14 cellular contexts compared by ENCODE assay signal in the genomic region with DNA sequence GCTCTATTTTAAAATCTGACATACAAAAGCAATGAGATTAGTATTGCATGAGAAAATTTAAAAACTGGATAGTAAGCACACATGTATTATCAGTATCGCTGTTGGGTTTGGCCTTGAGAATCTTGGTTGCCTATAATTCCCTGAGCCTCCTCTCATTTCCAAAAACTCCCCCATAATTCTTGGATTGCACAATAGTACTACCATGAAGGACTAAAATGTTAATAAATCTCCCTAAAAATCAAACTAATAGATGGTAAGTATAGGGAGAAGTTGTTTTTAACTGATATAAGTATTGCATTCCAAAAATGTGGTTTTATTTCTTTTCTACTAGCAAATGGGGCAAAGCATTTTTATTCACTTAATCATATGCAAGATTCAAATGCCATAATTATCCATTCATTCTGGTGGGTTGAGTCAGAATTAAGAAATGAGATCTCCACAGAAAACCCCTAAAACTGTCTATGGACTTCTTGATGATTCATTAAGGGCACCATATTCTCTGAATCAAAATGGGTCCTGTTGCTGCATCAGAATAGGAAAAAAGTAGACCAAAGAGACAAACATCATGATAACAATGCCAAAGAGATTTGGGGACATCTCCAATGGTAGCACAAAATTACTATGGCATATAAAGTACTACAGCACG. TPM values are rescaled to one million over a fixed set of nuclear protein-coding genes. Genes with fewer than 3 reads are reported as not detected.
A peak's percentile ranks its signal among the peaks of the same experiment; 100 is the strongest.
DNase-seq lines count a peak whose midpoint lies in the region; ATAC-seq, FAIRE-seq and TF ChIP-seq lines count a peak whose summit lies in the region.
"Had no signal": no experiment of that assay in that cellular context is flagged by ENCODE, and none has a peak within 500 bp of the region (broad histone marks: within the 10 kb centered on the region; RNA-seq: fewer than 3 reads in every experiment).

No MANE protein-coding gene starts in this region.

- H3K79me1 ChIP-seq in neuronal stem cell (ENCODE audit: low read depth, low read length) = no peaks in the 10 kb centered on the region

- H2BK15ac ChIP-seq in neuronal stem cell (ENCODE audit: low read length) = no peak overlapping the region

- no peak overlapping the region for H3K9ac ChIP-seq in neuronal stem cell (ENCODE audit: low read depth, low read length, poor library complexity)

- no peak overlapping the region for H2AK5ac ChIP-seq in neuronal stem cell (ENCODE audit: low read depth, low read length)

- H3K18ac ChIP-seq in neuronal stem cell (ENCODE audit: low read length) = no peak overlapping the region

- 87 to 98% methylated on average over 2 of the region's 2 CpGs for WGBS in body of pancreas, 2 donors
- WGBS in neuronal stem cell (ENCODE audit: extremely low coverage in 2 of 2, insufficient read length in 2 of 2, insufficient replicate concordance in 1 of 2), 2 donors = no CpG with 5 or more reads among the region's 2 CpGs

- no peak overlapping the region for H3K4me2 ChIP-seq in neuronal stem cell (ENCODE audit: insufficient read depth, low read length, poor library complexity, severe bottlenecking)

- no peak overlapping the region for H3K14ac ChIP-seq in neuronal stem cell (ENCODE audit: low read length)

- intact Hi-C loops in activated naive CD4-positive, alpha-beta T cell treated with anti-CD3 and anti-CD28 coated beads for 36 hours (cut with micrococcal nuclease) = loop anchor here (5.0 kb wide), 1 partner anchor 1435 kb away; a partner anchor contains a TSS
- intact Hi-C loops in activated T-helper 2 cell treated with anti-CD3 and anti-CD28 coated beads, Interferon-gamma antibody, Interleukin-2, Interleukin-4, amounts not matched to agents 10 μg/mL and 5 μg/mL and 100 μg/mL, durations not matched to agents 14 hours and 24 hours and 36 hours (cut with micrococcal nuclease) = loop anchor here (2.0 kb wide), 1 partner anchor 17 kb away; a partner anchor contains a TSS
- intact Hi-C loops in uterus (cut with DNase I; ENCODE audit: low total_unique reads) = no loop called here
- intact Hi-C loops in body of pancreas (cut with DNase I) = no loop called here

- H3K4me3 ChIP-seq in uterus (no peak overlapping the region), body of pancreas (no peak overlapping the region), neuronal stem cell (ENCODE audit: low read length in 2 of 2) (no peak overlapping the region)
- H3K4me3 ChIP-seq: GM12878, sigmoid colon had no signal

- ATAC-seq in foreskin keratinocyte (peak; percentile 6), body of pancreas (no peak)
- ATAC-seq: GM12878 had no signal

- H3K27me3 ChIP-seq in foreskin keratinocyte (no peaks in the 10 kb centered on the region), uterus (no peaks in the 10 kb centered on the region), body of pancreas (no peaks in the 10 kb centered on the region), neuronal stem cell (ENCODE audit: control insufficient read depth in 3 of 3, insufficient read depth in 3 of 3, low read depth in 1 of 3, low read length in 3 of 3) (no peaks in the 10 kb centered on the region)
- H3K27me3 ChIP-seq: sigmoid colon had no signal

- H2BK12ac ChIP-seq in neuronal stem cell (ENCODE audit: low read length) = no peak overlapping the region

- TF ChIP-seq POLR2A in uterus (IDR thresholded peaks at IDR 0.05) (no peak), body of pancreas (IDR thresholded peaks at IDR 0.05) (no peak)

- H3K23ac ChIP-seq in neuronal stem cell (ENCODE audit: low read depth, low read length, poor library complexity) = no peak overlapping the region

- H3K27ac ChIP-seq in foreskin keratinocyte (peak overlapping the region; percentile 53), uterus (peak overlapping the region; percentile 81 to 88), body of pancreas (no peak overlapping the region), neuronal stem cell (replicated peaks; ENCODE audit: low read length) (no peak overlapping the region)

- peaks cover 33% of the 10 kb centered on the region for H3K4me1 Mint-ChIP-seq in activated naive CD4-positive, alpha-beta T cell treated with anti-CD3 and anti-CD28 coated beads for 36 hours (ENCODE audit: low read depth)
- peaks cover 44% of the 10 kb centered on the region for H3K4me1 Mint-ChIP-seq in activated T-helper 2 cell treated with anti-CD3 and anti-CD28 coated beads, Interferon-gamma antibody, Interleukin-2, Interleukin-4, amounts not matched to agents 10 μg/mL and 5 μg/mL and 100 μg/mL, durations not matched to agents 14 hours and 24 hours and 36 hours (ENCODE audit: low read depth)

- no peak overlapping the region for H4K91ac ChIP-seq in neuronal stem cell (ENCODE audit: low read depth, low read length, poor library complexity)

- no peak overlapping the region for H2BK120ac ChIP-seq in neuronal stem cell (ENCODE audit: low read depth, low read length)

- no peak overlapping the region for H3K4ac ChIP-seq in neuronal stem cell (ENCODE audit: low read length)

- H3K9me3 ChIP-seq in uterus (no peaks in the 10 kb centered on the region), body of pancreas (no peaks in the 10 kb centered on the region), neuronal stem cell (replicated peaks in 1 of 2; ENCODE audit: control insufficient read depth in 2 of 2, insufficient read depth in 1 of 2, low read depth in 1 of 2, low read length in 2 of 2) (no peaks in the 10 kb centered on the region)
- H3K9me3 ChIP-seq: sigmoid colon had no signal

- CTCF ChIA-PET in activated naive CD4-positive, alpha-beta T cell treated with anti-CD3 and anti-CD28 coated beads for 36 hours (lab: Charles Lee) = no interaction called here

- no peaks in the 10 kb centered on the region for H3K36me3 Mint-ChIP-seq in activated naive CD4-positive, alpha-beta T cell treated with anti-CD3 and anti-CD28 coated beads for 36 hours (ENCODE audit: low read depth)
- peaks cover 15% of the 10 kb centered on the region for H3K36me3 Mint-ChIP-seq in activated T-helper 2 cell treated with anti-CD3 and anti-CD28 coated beads, Interferon-gamma antibody, Interleukin-2, Interleukin-4, amounts not matched to agents 10 μg/mL and 5 μg/mL and 100 μg/mL, durations not matched to agents 14 hours and 24 hours and 36 hours (ENCODE audit: low read depth)

- H3K4me3 Mint-ChIP-seq in activated naive CD4-positive, alpha-beta T cell treated with anti-CD3 and anti-CD28 coated beads for 36 hours = no peak overlapping the region
- peak overlapping the region; percentile 24 for H3K4me3 Mint-ChIP-seq in activated T-helper 2 cell treated with anti-CD3 and anti-CD28 coated beads, Interferon-gamma antibody, Interleukin-2, Interleukin-4, amounts not matched to agents 10 μg/mL and 5 μg/mL and 100 μg/mL, durations not matched to agents 14 hours and 24 hours and 36 hours (ENCODE audit: low read depth)
- H3K4me3 Mint-ChIP-seq: CD4-positive, alpha-beta memory T cell; memory B cell had no signal

- FAIRE-seq in HTR-8/SVneo (lab: Jason Lieb, UNC) = no peak
- FAIRE-seq: frontal cortex, GM12878 had no signal

- TF ChIP-seq CTCF in foreskin keratinocyte (conservative IDR thresholded peaks at IDR 0.05) (no peak), uterus (IDR thresholded peaks at IDR 0.05) (no peak), body of pancreas (IDR thresholded peaks at IDR 0.05) (no peak)

- H3K27me3 Mint-ChIP-seq in activated naive CD4-positive, alpha-beta T cell treated with anti-CD3 and anti-CD28 coated beads for 36 hours (ENCODE audit: low read depth) = no peaks in the 10 kb centered on the region
- H3K27me3 Mint-ChIP-seq in activated T-helper 2 cell treated with anti-CD3 and anti-CD28 coated beads, Interferon-gamma antibody, Interleukin-2, Interleukin-4, amounts not matched to agents 10 μg/mL and 5 μg/mL and 100 μg/mL, durations not matched to agents 14 hours and 24 hours and 36 hours (ENCODE audit: low read depth) = peaks cover 4% of the 10 kb centered on the region
- H3K27me3 Mint-ChIP-seq: CD4-positive, alpha-beta memory T cell; memory B cell had no signal

- peak overlapping the region; percentile 28 for H3K27ac Mint-ChIP-seq in activated naive CD4-positive, alpha-beta T cell treated with anti-CD3 and anti-CD28 coated beads for 36 hours
- H3K27ac Mint-ChIP-seq in activated T-helper 2 cell treated with anti-CD3 and anti-CD28 coated beads, Interferon-gamma antibody, Interleukin-2, Interleukin-4, amounts not matched to agents 10 μg/mL and 5 μg/mL and 100 μg/mL, durations not matched to agents 14 hours and 24 hours and 36 hours = peak overlapping the region; percentile 71
- H3K27ac Mint-ChIP-seq: memory B cell had no signal

- H3K4me1 ChIP-seq in foreskin keratinocyte (peaks cover 42% of the 10 kb centered on the region), uterus (peaks cover 0 to 8% of the 10 kb centered on the region in 2 donors), body of pancreas (no peaks in the 10 kb centered on the region), neuronal stem cell (ENCODE audit: control insufficient read depth in 2 of 2, insufficient read depth in 1 of 2, low read depth in 1 of 2, low read length in 2 of 2) (peaks cover 0 to 7% of the 10 kb centered on the region in 2 donors)

- H3K9me3 Mint-ChIP-seq in activated naive CD4-positive, alpha-beta T cell treated with anti-CD3 and anti-CD28 coated beads for 36 hours = no peaks in the 10 kb centered on the region
- no peaks in the 10 kb centered on the region for H3K9me3 Mint-ChIP-seq in activated T-helper 2 cell treated with anti-CD3 and anti-CD28 coated beads, Interferon-gamma antibody, Interleukin-2, Interleukin-4, amounts not matched to agents 10 μg/mL and 5 μg/mL and 100 μg/mL, durations not matched to agents 14 hours and 24 hours and 36 hours
- H3K9me3 Mint-ChIP-seq: CD4-positive, alpha-beta memory T cell; memory B cell had no signal

- H4K8ac ChIP-seq in neuronal stem cell (ENCODE audit: low read depth, low read length) = no peak overlapping the region

- no peak overlapping the region for H2AFZ ChIP-seq in neuronal stem cell (ENCODE audit: low read length)

- H2BK5ac ChIP-seq in neuronal stem cell (ENCODE audit: low read length) = no peak overlapping the region

- no peaks in the 10 kb centered on the region for H3K36me3 ChIP-seq in uterus
- no peaks in the 10 kb centered on the region for H3K36me3 ChIP-seq in body of pancreas (replicated peaks in 1 of 2; ENCODE audit: insufficient read depth in 1 of 2, low read depth in 2 of 2)
- no peaks in the 10 kb centered on the region for H3K36me3 ChIP-seq in neuronal stem cell (replicated peaks in 1 of 2; ENCODE audit: control insufficient read depth in 2 of 2, insufficient read depth in 2 of 2, low read length in 2 of 2)
- H3K36me3 ChIP-seq: sigmoid colon had no signal

- no peak for DNase-seq in activated naive CD4-positive, alpha-beta T cell treated with anti-CD3 and anti-CD28 coated beads for 36 hours
- DNase-seq in activated naive CD4-positive, alpha-beta T cell treated with anti-CD3 and anti-CD28 coated beads, Interleukin-2, amount 50 U/mL, for 16 hours = no peak
- DNase-seq in activated T-helper 2 cell treated with anti-CD3 and anti-CD28 coated beads, Interferon-gamma antibody, Interleukin-2, Interleukin-4, amounts not matched to agents 10 μg/mL and 5 μg/mL and 100 μg/mL, durations not matched to agents 14 hours and 24 hours and 36 hours (ENCODE audit: low spot score) = no peak
- DNase-seq in foreskin keratinocyte = peak in 1 of 2 donors; percentile 63
- DNase-seq in uterus = no peak
- no peak for DNase-seq in body of pancreas
- DNase-seq in neuronal stem cell (ENCODE audit: low spot score) = no peak
- no peak for DNase-seq in HTR-8/SVneo (ENCODE audit: insufficient read length, low spot score)
- DNase-seq: CD4-positive, alpha-beta memory T cell; NCI-H82; sigmoid colon had no signal

RNA-seq across cellular contexts. Expression of a gene that starts 10.3 kb away (rescaled TPM):
- 10 to 100 TPM; 58.3 to 60.6 TPM for total RNA-seq in activated naive CD4-positive, alpha-beta T cell treated with anti-CD3 and anti-CD28 coated beads for 36 hours
- total RNA-seq in activated T-helper 2 cell treated with anti-CD3 and anti-CD28 coated beads, Interferon-gamma antibody, Interleukin-2, Interleukin-4, amounts not matched to agents 10 μg/mL and 5 μg/mL and 100 μg/mL, durations not matched to agents 14 hours and 24 hours and 36 hours = 337 and 342 TPM in 2 replicates
- total RNA-seq in foreskin keratinocyte (1,186 and 2,083 TPM in 2 replicates), uterus (1,000 to 10,000 TPM; 1,892 to 2,495 (median 2,052) TPM), body of pancreas (1,000 to 10,000 TPM in 1 of 2 donors, 100 to 1,000 TPM in 1; 539 to 1,025 TPM)
- 1,106 and 1,757 TPM in 2 replicates for polyA plus RNA-seq in foreskin keratinocyte
- 689 TPM for polyA plus RNA-seq in neuronal stem cell (2013, experiment 1 of 2)
- polyA plus RNA-seq in neuronal stem cell (2013, experiment 2 of 2) = 669 TPM

RNA-seq across cellular contexts. Expression of a gene that starts 16.3 kb away (rescaled TPM):
- total RNA-seq in activated naive CD4-positive, alpha-beta T cell treated with anti-CD3 and anti-CD28 coated beads for 36 hours = 1 to 10 TPM; 6.5 to 7.2 TPM
- total RNA-seq in activated T-helper 2 cell treated with anti-CD3 and anti-CD28 coated beads, Interferon-gamma antibody, Interleukin-2, Interleukin-4, amounts not matched to agents 10 μg/mL and 5 μg/mL and 100 μg/mL, durations not matched to agents 14 hours and 24 hours and 36 hours = 3.2 and 4.2 TPM in 2 replicates
- total RNA-seq in foreskin keratinocyte = 5.3 and 5.7 TPM in 2 replicates
- polyA plus RNA-seq in foreskin keratinocyte = 2.8 and 3.2 TPM in 2 replicates
- total RNA-seq in uterus = 10 to 100 TPM in 3 of 4 donors, 1 to 10 TPM in 1; 2.6 to 25.4 (median 14.8) TPM
- 1 to 10 TPM; 7.3 to 7.5 TPM for total RNA-seq in body of pancreas
- 14.4 TPM for polyA plus RNA-seq in neuronal stem cell (2013, experiment 1 of 2)
- polyA plus RNA-seq in neuronal stem cell (2013, experiment 2 of 2) = 14.9 TPM

Comparison
In these comparisons a context has a peak if more than half of its experiments do, and no peak if none do; other contexts are left out.
1. H3K27ac ChIP-seq: peak in foreskin keratinocyte (single experiment) and uterus (2 of 2); none in body of pancreas (0 of 4) and neuronal stem cell (single experiment).
2. intact Hi-C loops: an anchor here in activated naive CD4-positive, alpha-beta T cell treated with anti-CD3 and anti-CD28 coated beads for 36 hours (5.0 kb wide) and activated T-helper 2 cell treated with anti-CD3 and anti-CD28 coated beads, Interferon-gamma antibody, Interleukin-2, Interleukin-4, amounts not matched to agents 10 μg/mL and 5 μg/mL and 100 μg/mL, durations not matched to agents 14 hours and 24 hours and 36 hours (2.0 kb wide); none called in uterus and body of pancreas.